ENCODE assay signal across 8 cellular contexts in the genomic region with DNA sequence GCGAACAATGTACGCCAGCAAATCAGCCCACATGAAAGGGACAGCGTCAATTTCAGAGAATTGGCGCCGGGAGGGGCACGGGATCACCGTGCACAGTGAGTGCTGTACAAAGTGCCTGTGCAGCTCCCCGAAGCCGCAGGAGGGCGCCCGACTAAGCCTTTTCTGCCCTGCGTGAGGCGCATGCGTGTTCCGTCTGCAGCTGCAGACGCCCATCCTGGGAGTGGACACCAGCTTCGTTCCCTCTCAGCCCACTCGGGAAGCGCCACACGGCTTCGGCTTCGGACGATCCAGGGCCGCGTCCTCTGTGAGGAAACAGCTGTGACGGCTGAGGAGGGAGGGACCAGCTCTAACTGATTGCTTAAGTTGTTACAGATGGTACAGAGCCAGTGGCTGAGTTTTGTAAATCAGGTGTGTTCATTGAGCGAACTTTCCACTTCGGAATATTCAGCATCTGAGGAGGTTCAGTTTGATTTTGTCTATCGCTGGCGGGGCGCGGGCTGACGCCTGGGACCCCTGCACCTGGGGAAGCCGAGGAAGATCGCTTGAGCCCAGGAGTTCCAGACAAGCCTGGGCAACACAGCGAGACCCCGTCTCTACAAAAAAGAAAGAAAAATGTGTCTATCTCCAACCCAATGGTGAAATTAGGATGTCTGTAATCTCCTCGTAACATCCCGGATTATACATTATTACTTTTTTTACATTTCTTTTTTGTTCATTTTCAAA. TPM values are rescaled to one million over a fixed set of nuclear protein-coding genes. Genes with fewer than 3 reads are reported as not detected.
DNase-seq lines count a peak whose midpoint lies in the region; ATAC-seq, FAIRE-seq and TF ChIP-seq lines count a peak whose summit lies in the region.

No MANE protein-coding gene starts in this region.

- H3K9me3 ChIP-seq in astrocyte (ENCODE audit: insufficient read depth, low read depth, low read length) (peaks cover 3% of the 10 kb centered on the region), right cardiac atrium (ENCODE audit: control insufficient read depth, low read length) (no peaks in the 10 kb centered on the region)

- H3K9me3 Mint-ChIP-seq in astrocyte (ENCODE audit: unreplicated experiment) (peaks cover 26% of the 10 kb centered on the region), progenitor cell of endocrine pancreas (ENCODE audit: low read depth) (peaks cover 6% of the 10 kb centered on the region), type B pancreatic cell (peaks cover 8% of the 10 kb centered on the region)

- H3K4me3 Mint-ChIP-seq in astrocyte (ENCODE audit: unreplicated experiment): peak overlapping the region; percentile 6
- H3K4me3 Mint-ChIP-seq in progenitor cell of endocrine pancreas (ENCODE audit: low read depth): peak overlapping the region; percentile 83
- H3K4me3 Mint-ChIP-seq in type B pancreatic cell: peak overlapping the region; percentile 88

- no peak overlapping the region for H3K27ac ChIP-seq in astrocyte (ENCODE audit: low read depth, low read length)
- H3K27ac ChIP-seq in right cardiac atrium (ENCODE audit: low read length): no peak overlapping the region

- TF ChIP-seq CTCF in GM13976 (IDR thresholded peaks at IDR 0.05; ENCODE audit: borderline replicate concordance, control extremely low read depth, extremely low read depth, insufficient read depth, missing control alignments) (peak; percentile 80), astrocyte (IDR thresholded peaks at IDR 0.05; ENCODE audit: insufficient read depth, low read depth, low read length) (peak; percentile 78), progenitor cell of endocrine pancreas (IDR thresholded peaks at IDR 0.05; ENCODE audit: unreplicated experiment) (peak; percentile 95), type B pancreatic cell (conservative IDR thresholded peaks at IDR 0.05) (peak; percentile 96)

- no peaks in the 10 kb centered on the region for H3K79me2 ChIP-seq in astrocyte (ENCODE audit: insufficient read depth, low read length)

- H3K27me3 ChIP-seq in astrocyte (ENCODE audit: insufficient read depth, low read length) (peaks cover 6% of the 10 kb centered on the region), right cardiac atrium (ENCODE audit: control insufficient read depth, insufficient read depth) (no peaks in the 10 kb centered on the region)

- H3K4me1 ChIP-seq in astrocyte (ENCODE audit: insufficient read depth, low read length): no peaks in the 10 kb centered on the region
- no peaks in the 10 kb centered on the region for H3K4me1 ChIP-seq in right cardiac atrium (ENCODE audit: control insufficient read depth, insufficient read depth, low read length)

- ATAC-seq in right cardiac atrium: peak; percentile 96 to 97
- ATAC-seq in GM21737 (IDR thresholded peaks at IDR 0.05; ENCODE audit: unreplicated experiment): no peak

- H3K36me3 Mint-ChIP-seq in astrocyte (ENCODE audit: low read depth, unreplicated experiment): peaks cover 3% of the 10 kb centered on the region
- no peaks in the 10 kb centered on the region for H3K36me3 Mint-ChIP-seq in progenitor cell of endocrine pancreas (ENCODE audit: insufficient read depth)
- no peaks in the 10 kb centered on the region for H3K36me3 Mint-ChIP-seq in type B pancreatic cell

- WGBS in right cardiac atrium: 14% methylated on average over 39 of the region's 39 CpGs

- DNase-seq in GM13976 (ENCODE audit: low spot score) (peak; percentile 92), NCI-H1436 (lab: John Stamatoyannopoulos, UW) (peak; percentile 85), T-helper 22 cell (ENCODE audit: low read depth) (peak; percentile 79), astrocyte (ENCODE audit: low read depth) (peak; percentile 57), right cardiac atrium (peak; percentile 96 to 98 (median 98)), progenitor cell of endocrine pancreas (ENCODE audit: low spot score, unreplicated experiment) (peak; percentile 93), type B pancreatic cell (ENCODE audit: extremely low spot score, unreplicated experiment) (peak; percentile 95)

- H3K4me2 ChIP-seq in astrocyte (ENCODE audit: low read length): peak overlapping the region; percentile 89

- H2AFZ ChIP-seq in astrocyte (ENCODE audit: low read depth, low read length): peak overlapping the region; percentile 91

- peak; percentile 72 for FAIRE-seq in astrocyte (lab: Jason Lieb, UNC)

- H3K27me3 Mint-ChIP-seq in astrocyte (ENCODE audit: low read depth, unreplicated experiment) (peaks cover 20% of the 10 kb centered on the region), progenitor cell of endocrine pancreas (peaks cover 45% of the 10 kb centered on the region), type B pancreatic cell (peaks cover 44% of the 10 kb centered on the region)

- intact Hi-C loops in right cardiac atrium (cut with DNase I): loop anchor here in 1 of 4 donors (10.0 kb wide), 1 partner anchor 70 kb away; the partner anchor contains the start of gene ZNF624

- H3K4me3 ChIP-seq in astrocyte (ENCODE audit: insufficient read depth, low read depth, low read length) (peak overlapping the region; percentile 54), right cardiac atrium (ENCODE audit: low read length) (peak overlapping the region; percentile 15)

- H3K9ac ChIP-seq in astrocyte (ENCODE audit: low read length): no peak overlapping the region

- no peaks in the 10 kb centered on the region for H3K36me3 ChIP-seq in astrocyte (ENCODE audit: insufficient read depth, low read length)

- no peak overlapping the region for H3K27ac Mint-ChIP-seq in astrocyte (ENCODE audit: unreplicated experiment)
- H3K27ac Mint-ChIP-seq in progenitor cell of endocrine pancreas: peak overlapping the region; percentile 62
- H3K27ac Mint-ChIP-seq in type B pancreatic cell: no peak overlapping the region

- H4K20me1 ChIP-seq in astrocyte (ENCODE audit: insufficient read depth, low read length): no peaks in the 10 kb centered on the region

- H3K4me1 Mint-ChIP-seq in astrocyte (ENCODE audit: low read depth, unreplicated experiment) (no peaks in the 10 kb centered on the region), progenitor cell of endocrine pancreas (ENCODE audit: low read depth) (peaks cover 3% of the 10 kb centered on the region), type B pancreatic cell (ENCODE audit: unreplicated experiment) (no peaks in the 10 kb centered on the region)

- in situ Hi-C loops in GM13976 (cut with MboI; ENCODE audit: low sequenced_read_pairs, unreplicated experiment): no loop called here

RNA-seq across cellular contexts. Expression of gene ZNF287, which starts 15.4 kb away (rescaled TPM):
- total RNA-seq in astrocyte (8.7 and 8.9 TPM in 2 replicates), right cardiac atrium (10 to 100 TPM in 3 of 4 donors, 1 to 10 TPM in 1; 9.4 to 12.5 (median 11.0) TPM), progenitor cell of endocrine pancreas (11.6 TPM in 2 replicates), type B pancreatic cell (ENCODE audit: low replicate concordance) (7.6 and 14.3 TPM in 2 replicates)
- 5.3 TPM for polyA plus RNA-seq in right cardiac atrium

Comparison
In these comparisons a context has a peak if more than half of its experiments do, and no peak if none do; other contexts are left out.
1. H3K4me3 Mint-ChIP-seq: peak in every context shown above with its lines; median percentile 88 in type B pancreatic cell; 83 in progenitor cell of endocrine pancreas; 6 in astrocyte.